ENCODE assay signal across 1 cellular context in genomic region chrX:52598886-52599285, GRCh38.
TF ChIP-seq lines count a peak whose summit lies in the region.

No MANE protein-coding gene starts in this region.

TF ChIP-seq in A549, 52 proteins besides CTCF, POLR2A, EP300 and RAD21 (continued from another document):
- TF ChIP-seq PBX3 (IDR thresholded peaks at IDR 0.05) (no peak), HEYL (CRISPR knock-in tag; IDR thresholded peaks at IDR 0.05) (no peak), CEBPB (IDR thresholded peaks at IDR 0.05) (no peak), MYC (IDR thresholded peaks at IDR 0.05; ENCODE audit: borderline replicate concordance, low read length) (no peak), HDAC2 (IDR thresholded peaks at IDR 0.05) (no peak)
TF ChIP-seq in A549: peak in this region for 0.
